In genomic region chr12:89225401-89225800, GRCh38 we compare ENCODE assay signal across 8 cellular contexts.
DNase-seq lines count a peak whose midpoint lies in the region; ATAC-seq and TF ChIP-seq lines count a peak whose summit lies in the region.

No MANE protein-coding gene starts in this region.

- intact Hi-C loops in esophagus muscularis mucosa (cut with DNase I) = no loop called here

- H3K4me3 Mint-ChIP-seq in central memory CD8-positive, alpha-beta T cell = peak overlapping the region; percentile 34
- no peak overlapping the region for H3K4me3 Mint-ChIP-seq in osteocyte (ENCODE audit: unreplicated experiment)

- whole genome bisulfite sequencing in urinary bladder = 73% methylated on average over 5 of the region's 5 CpGs
- WGBS in esophagus muscularis mucosa = 60% methylated on average over 5 of the region's 5 CpGs

- no peaks in the 10 kb centered on the region for H3K36me3 Mint-ChIP-seq in central memory CD8-positive, alpha-beta T cell (ENCODE audit: insufficient read depth)
- no peaks in the 10 kb centered on the region for H3K36me3 Mint-ChIP-seq in osteocyte (ENCODE audit: unreplicated experiment)

- no peaks in the 10 kb centered on the region for H3K9me3 ChIP-seq in esophagus muscularis mucosa

- peak overlapping the region; percentile 74 for H3K27ac Mint-ChIP-seq in central memory CD8-positive, alpha-beta T cell (ENCODE audit: low read depth)
- peak overlapping the region; percentile 58 for H3K27ac Mint-ChIP-seq in osteocyte (ENCODE audit: unreplicated experiment)

- TF ChIP-seq CTCF in osteocyte (IDR thresholded peaks at IDR 0.05) (no peak), esophagus muscularis mucosa (IDR thresholded peaks at IDR 0.05) (no peak)

- peak; percentile 68 for ATAC-seq in HG03103 (IDR thresholded peaks at IDR 0.05; ENCODE audit: low read depth, unreplicated experiment)
- ATAC-seq in central memory CD8-positive, alpha-beta T cell (replicated peaks; ENCODE audit: extremely low read depth, poor library complexity, severe bottlenecking) = peak; percentile 99

- no peaks in the 10 kb centered on the region for H3K36me3 ChIP-seq in urinary bladder (ENCODE audit: insufficient read depth)
- H3K36me3 ChIP-seq in esophagus muscularis mucosa = no peaks in the 10 kb centered on the region

- peaks cover 16% of the 10 kb centered on the region for H3K4me1 Mint-ChIP-seq in central memory CD8-positive, alpha-beta T cell
- peaks cover 24% of the 10 kb centered on the region for H3K4me1 Mint-ChIP-seq in osteocyte (ENCODE audit: unreplicated experiment)

- H3K4me1 ChIP-seq in urinary bladder (ENCODE audit: insufficient read depth) = no peaks in the 10 kb centered on the region
- peaks cover 0 to 11% (median 3%) of the 10 kb centered on the region in 4 donors for H3K4me1 ChIP-seq in esophagus muscularis mucosa

- peaks cover 9% of the 10 kb centered on the region for H3K27me3 Mint-ChIP-seq in central memory CD8-positive, alpha-beta T cell
- no peaks in the 10 kb centered on the region for H3K27me3 Mint-ChIP-seq in osteocyte (ENCODE audit: unreplicated experiment)

- H3K4me3 ChIP-seq in urinary bladder (ENCODE audit: low read depth, low read length) (no peak overlapping the region), esophagus muscularis mucosa (no peak overlapping the region)

- no peak for TF ChIP-seq EP300 in esophagus muscularis mucosa (IDR thresholded peaks at IDR 0.05)

- DNase-seq in EL (peak; percentile 69), osteocyte (ENCODE audit: extremely low spot score, unreplicated experiment) (no peak), esophagus muscularis mucosa (ENCODE audit: extremely low spot score) (no peak), COLO829 (ENCODE audit: low spot score) (no peak)
- peak; percentile 11 to 32 (median 21) for DNase-seq in activated CD4-positive, CD25-positive, alpha-beta regulatory T cell (lab: John Stamatoyannopoulos, UW)
- DNase-seq in central memory CD8-positive, alpha-beta T cell (ENCODE audit: low spot score in 2 of 2) = peak; percentile 20 to 49

- no peak for TF ChIP-seq POLR2A in esophagus muscularis mucosa (IDR thresholded peaks at IDR 0.05; ENCODE audit: low read depth)

- H3K9me3 Mint-ChIP-seq in central memory CD8-positive, alpha-beta T cell = no peaks in the 10 kb centered on the region
- H3K9me3 Mint-ChIP-seq in osteocyte (ENCODE audit: unreplicated experiment) = peaks cover 8% of the 10 kb centered on the region

- peak overlapping the region; percentile 40 for H3K27ac ChIP-seq in urinary bladder (ENCODE audit: low read depth)
- peak overlapping the region in 2 of 4 donors; percentile 21 to 41 for H3K27ac ChIP-seq in esophagus muscularis mucosa (replicated peaks in 1 of 4)

- no peaks in the 10 kb centered on the region for H3K27me3 ChIP-seq in esophagus muscularis mucosa

Comparison
In these comparisons a context has a peak if more than half of its experiments do, and no peak if none do; other contexts are left out.
1. DNase-seq: peak in EL (single experiment), activated CD4-positive, CD25-positive, alpha-beta regulatory T cell (4 of 4) and central memory CD8-positive, alpha-beta T cell (2 of 2); none in osteocyte (single experiment), esophagus muscularis mucosa (single experiment) and COLO829 (single experiment).